ENCODE assay signal across 1 cellular context in the genomic region with DNA sequence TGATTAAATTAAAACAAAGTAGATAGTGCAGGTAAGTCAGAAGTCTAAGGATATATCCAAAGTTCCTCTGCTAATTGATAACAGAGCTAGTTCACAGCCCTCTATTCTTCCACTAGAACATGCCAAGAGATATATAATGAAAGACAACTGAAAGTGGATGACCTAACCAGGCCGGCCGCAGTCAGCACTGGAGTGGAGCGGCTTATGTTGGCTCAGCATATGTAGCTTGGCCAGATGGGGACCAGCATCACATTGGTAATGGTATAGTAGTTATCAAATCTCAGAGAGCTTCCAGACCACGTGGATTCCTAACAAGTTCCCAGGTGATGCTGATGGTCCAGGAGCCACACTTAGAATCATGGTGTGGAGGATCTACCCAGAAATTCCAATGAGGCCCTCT. TPM values are rescaled to one million over a fixed set of nuclear protein-coding genes. Genes with fewer than 3 reads are reported as not detected.
"Had no signal": no experiment of that assay in that cellular context is flagged by ENCODE, and none has a peak within 500 bp of the region (broad histone marks: within the 10 kb centered on the region; RNA-seq: fewer than 3 reads in every experiment).

No MANE protein-coding gene starts in this region.

RNA-seq across cellular contexts. Expression of a gene that starts 38.0 kb away (rescaled TPM):
- total RNA-seq: OCI-LY7 had no signal
